In genomic region chr3:186534113-186534669, GRCh38 we compare ENCODE assay signal across 9 cellular contexts. TPM values are rescaled to one million over a fixed set of nuclear protein-coding genes. Genes with fewer than 3 reads are reported as not detected.
DNase-seq lines count a peak whose midpoint lies in the region; ATAC-seq and TF ChIP-seq lines count a peak whose summit lies in the region.
"Had no signal": no experiment of that assay in that cellular context is flagged by ENCODE, and none has a peak within 500 bp of the region (broad histone marks: within the 10 kb centered on the region; RNA-seq: fewer than 3 reads in every experiment).

No MANE protein-coding gene starts in this region.

- no peaks in the 10 kb centered on the region for H3K9me3 ChIP-seq in right atrium auricular region
- no peaks in the 10 kb centered on the region for H3K9me3 ChIP-seq in transverse colon
- no peaks in the 10 kb centered on the region for H3K9me3 ChIP-seq in esophagus squamous epithelium

- no peak for TF ChIP-seq EP300 in transverse colon (IDR thresholded peaks at IDR 0.05; ENCODE audit: low read depth)

- 26 to 44% methylated on average over 5 to 6 of the region's 6 CpGs for WGBS in transverse colon (ENCODE audit: low coverage in 1 of 2), 2 donors
- WGBS in esophagus squamous epithelium, 2 donors: 63 to 71% methylated on average over 5 of the region's 6 CpGs

- peaks cover 0 to 14% of the 10 kb centered on the region in 2 donors for H3K4me1 ChIP-seq in right atrium auricular region
- H3K4me1 ChIP-seq in transverse colon: peaks cover 0 to 7% (median 0%) of the 10 kb centered on the region in 4 donors
- peaks cover 0 to 8% (median 0%) of the 10 kb centered on the region in 3 donors for H3K4me1 ChIP-seq in esophagus squamous epithelium

- no peak for DNase-seq in left ventricle myocardium superior
- DNase-seq in right atrium auricular region (ENCODE audit: low spot score): no peak
- peak; percentile 30 to 32 for DNase-seq in activated CD4-positive, alpha-beta T cell treated with anti-CD3 and anti-CD28 coated beads, Interleukin-2, amount 50 U/mL, for 4 hours
- peak in 2 of 3 donors; percentile 39 to 58 for DNase-seq in stimulated activated CD4-positive, alpha-beta T cell treated with anti-CD3 and anti-CD28 coated beads, Interleukin-12 subunit alpha, Interleukin-12 subunit beta, amount 100 ng/mL, for 48 hours (ENCODE audit: low read depth in 2 of 3, low spot score in 1 of 3)
- DNase-seq in NCI-H2081 treated with DMSO at 0.1 percent for 48 hours (lab: John Stamatoyannopoulos, UW): no peak
- no peak for DNase-seq in transverse colon
- DNase-seq in esophagus squamous epithelium (lab: John Stamatoyannopoulos, UW): no peak

- TF ChIP-seq CTCF in right atrium auricular region (IDR thresholded peaks at IDR 0.05) (no peak), transverse colon (IDR thresholded peaks at IDR 0.05) (no peak), esophagus squamous epithelium (IDR thresholded peaks at IDR 0.05) (no peak)

- in situ Hi-C loops in transverse colon (cut with MboI; ENCODE audit: low pct_ligation_motif_present in 1 of 4, low pct_unique_long_range_greater_than_20kb in 1 of 4, low sequenced_read_pairs in 3 of 4): loop anchor here (10.0 to 25.0 kb wide), 4 partner anchors 269 to 559 kb away; no protein-coding TSS in a partner anchor

- intact Hi-C loops in left ventricle myocardium superior (cut with micrococcal nuclease): no loop called here
- intact Hi-C loops in transverse colon (cut with DNase I; ENCODE audit: low total_unique reads): no loop called here
- intact Hi-C loops in esophagus squamous epithelium (cut with DNase I): no loop called here

- H3K36me3 ChIP-seq in right atrium auricular region: no peaks in the 10 kb centered on the region
- no peaks in the 10 kb centered on the region for H3K36me3 ChIP-seq in transverse colon
- H3K36me3 ChIP-seq in esophagus squamous epithelium: peaks cover 0 to 4% (median 0%) of the 10 kb centered on the region in 3 donors

- TF ChIP-seq POLR2A in transverse colon (IDR thresholded peaks at IDR 0.05) (no peak), esophagus squamous epithelium (IDR thresholded peaks at IDR 0.05) (no peak)

- ATAC-seq in left ventricle myocardium superior (peak; percentile 52), HG03280 (IDR thresholded peaks at IDR 0.05; ENCODE audit: unreplicated experiment) (peak; percentile 84)

- H3K27me3 ChIP-seq in right atrium auricular region (no peaks in the 10 kb centered on the region), transverse colon (no peaks in the 10 kb centered on the region), esophagus squamous epithelium (no peaks in the 10 kb centered on the region)
- H3K27me3 ChIP-seq: BLaER1 treated with 17β-estradiol and CSF1 and Interleukin-3, amounts not matched to agents 10 nM and 100 nM had no signal

- no peak overlapping the region for H3K27ac ChIP-seq in right atrium auricular region
- H3K27ac ChIP-seq in transverse colon: no peak overlapping the region
- no peak overlapping the region for H3K27ac ChIP-seq in esophagus squamous epithelium

- no peak overlapping the region for H3K4me3 ChIP-seq in right atrium auricular region
- no peak overlapping the region for H3K4me3 ChIP-seq in transverse colon
- H3K4me3 ChIP-seq in esophagus squamous epithelium: no peak overlapping the region
- H3K4me3 ChIP-seq: BLaER1 treated with 17β-estradiol and CSF1 and Interleukin-3, amounts not matched to agents 10 nM and 100 nM had no signal

RNA-seq across cellular contexts. Expression of gene CRYGS, which starts 10.0 kb away (rescaled TPM):
- total RNA-seq in left ventricle myocardium superior (0.55 TPM), right atrium auricular region (under 1 TPM in 1 of 2 donors, not detected in 1; 0.67 TPM), transverse colon (10 to 100 TPM in 1 of 4 donors, 1 to 10 TPM in 2, not detected in 1; 2.2 to 60.7 (median 4.4) TPM), esophagus squamous epithelium (1 to 10 TPM in 3 of 4 donors, under 1 TPM in 1; 0.26 to 2.7 (median 1.6) TPM)

RNA-seq across cellular contexts. Expression of gene TBCCD1, which starts 32.9 kb away (rescaled TPM):
- total RNA-seq in left ventricle myocardium superior: 7.1 TPM
- 10 to 100 TPM in 1 of 2 donors, 1 to 10 TPM in 1; 8.6 to 10.3 TPM for total RNA-seq in right atrium auricular region
- total RNA-seq in transverse colon: 10 to 100 TPM in 3 of 4 donors, 1 to 10 TPM in 1; 7.1 to 15.4 (median 13.9) TPM
- 10 to 100 TPM in 1 of 4 donors, 1 to 10 TPM in 3; 6.9 to 10.5 (median 7.9) TPM for total RNA-seq in esophagus squamous epithelium

RNA-seq across cellular contexts. Expression of gene DNAJB11, which starts 36.3 kb away (rescaled TPM):
- total RNA-seq in left ventricle myocardium superior (23.6 TPM), right atrium auricular region (10 to 100 TPM; 39.1 to 39.3 TPM), transverse colon (10 to 100 TPM; 15.7 to 50.0 (median 29.4) TPM), esophagus squamous epithelium (10 to 100 TPM; 39.5 to 65.3 (median 47.3) TPM)

Comparison
In these comparisons a context has a peak if more than half of its experiments do, and no peak if none do; other contexts are left out.
1. DNase-seq: peak in activated CD4-positive, alpha-beta T cell treated with anti-CD3 and anti-CD28 coated beads, Interleukin-2, amount 50 U/mL, for 4 hours (2 of 2) and stimulated activated CD4-positive, alpha-beta T cell treated with anti-CD3 and anti-CD28 coated beads, Interleukin-12 subunit alpha, Interleukin-12 subunit beta, amount 100 ng/mL, for 48 hours (2 of 3); none in left ventricle myocardium superior (single experiment), right atrium auricular region (single experiment), NCI-H2081 treated with DMSO at 0.1 percent for 48 hours (single experiment), transverse colon (single experiment) and esophagus squamous epithelium (single experiment).